Comparison of ENCODE assay signal across 1 cellular context in the genomic region with DNA sequence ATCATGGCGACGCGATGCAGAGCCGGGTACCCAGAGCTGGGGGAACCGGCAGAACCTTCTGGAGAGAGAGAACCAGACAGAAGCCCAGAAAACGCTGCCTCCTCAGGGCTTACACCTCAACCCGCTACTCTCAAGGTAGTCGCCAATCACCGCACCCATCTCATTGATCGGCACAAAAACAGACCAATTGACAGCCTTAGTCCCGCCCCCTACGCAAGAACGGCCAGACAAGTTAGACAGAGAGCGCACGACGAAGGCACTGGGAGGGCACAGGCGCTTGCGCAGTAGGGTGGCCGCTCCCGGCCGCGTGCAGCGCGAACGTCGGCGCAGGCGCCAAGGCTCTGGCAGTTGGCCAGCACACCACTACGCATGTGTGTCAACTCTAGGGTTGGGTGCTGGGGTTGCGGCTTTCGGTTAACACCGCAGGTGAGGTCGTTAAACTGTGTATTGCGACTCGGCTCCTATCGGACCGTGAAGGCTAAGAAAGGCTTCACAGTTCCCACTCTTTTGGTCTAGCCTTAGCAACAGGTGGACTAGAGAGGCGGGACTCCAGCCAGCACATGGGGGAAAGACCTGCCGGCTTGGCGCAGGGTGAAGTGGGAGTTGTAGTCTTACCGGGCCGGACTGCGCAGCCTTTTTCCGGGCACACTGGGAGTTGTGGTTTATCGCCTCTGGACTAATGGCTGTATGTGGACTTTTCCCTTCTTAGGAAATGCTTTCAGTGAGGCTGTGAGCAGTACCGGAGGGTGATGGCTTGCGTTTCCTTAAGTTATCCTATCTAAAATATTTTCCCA.
TF ChIP-seq lines count a peak whose summit lies in the region.

A gene (minus strand): TSS at position 113 of the 794 bp plus-strand sequence. CDS start 108 bp downstream, at position 5.
A gene (plus strand): TSS at position 347 of the 794 bp plus-strand sequence. CDS start 1,232 bp downstream, outside the sequence.

TF ChIP-seq in HepG2, 621 proteins besides CTCF, POLR2A, EP300 and RAD21 (continued from another document and continues in another):
- TF ChIP-seq ZNF264 (CRISPR knock-in tag; IDR thresholded peaks at IDR 0.05) (no peak), PLRG1 (conservative IDR thresholded peaks at IDR 0.05) (no peak), SMARCC2 (IDR thresholded peaks at IDR 0.05) (no peak), ATF7 (IDR thresholded peaks at IDR 0.05) (no peak), ATF7 (CRISPR knock-in tag; IDR thresholded peaks at IDR 0.05) (no peak), ZNF788 (CRISPR knock-in tag; IDR thresholded peaks at IDR 0.05; ENCODE audit: borderline replicate concordance) (0 out of 2 replicates have a peak, but pooled peaks have one; percentile 54), MXD4 (CRISPR knock-in tag; IDR thresholded peaks at IDR 0.05) (peak; percentile 72), ZNF329 (CRISPR knock-in tag; IDR thresholded peaks at IDR 0.05; ENCODE audit: low read depth) (no peak), NRL (CRISPR knock-in tag; IDR thresholded peaks at IDR 0.05; ENCODE audit: borderline replicate concordance) (no peak; the same call in 1 of the 2 replicates), NBN (conservative IDR thresholded peaks at IDR 0.05) (no peak), BRD4 (CRISPR knock-in tag; IDR thresholded peaks at IDR 0.05) (no peak), ZNF660 (CRISPR knock-in tag; IDR thresholded peaks at IDR 0.05; ENCODE audit: borderline replicate concordance, low read depth) (0 out of 2 replicates have a peak, but pooled peaks have one; percentile 8), TBP (CRISPR knock-in tag; IDR thresholded peaks at IDR 0.05) (no peak), KAT7 (CRISPR knock-in tag; IDR thresholded peaks at IDR 0.05; ENCODE audit: borderline replicate concordance) (no peak; the same call in 1 of the 2 replicates), MBNL3 (CRISPR knock-in tag; conservative IDR thresholded peaks at IDR 0.05) (no peak), KAT8 (CRISPR knock-in tag; IDR thresholded peaks at IDR 0.05) (peak; percentile 73), HIVEP1 (CRISPR knock-in tag; IDR thresholded peaks at IDR 0.05) (no peak), ZNF614 (CRISPR knock-in tag; IDR thresholded peaks at IDR 0.05; ENCODE audit: borderline replicate concordance) (no peak; the same call in 1 of the 2 replicates), BCL6 (CRISPR knock-in tag; IDR thresholded peaks at IDR 0.05) (no peak), ZNF12 (CRISPR knock-in tag; IDR thresholded peaks at IDR 0.05) (no peak), ZNF383 (CRISPR knock-in tag; IDR thresholded peaks at IDR 0.05; ENCODE audit: borderline replicate concordance) (no peak)
- TF ChIP-seq, protein P1, sequence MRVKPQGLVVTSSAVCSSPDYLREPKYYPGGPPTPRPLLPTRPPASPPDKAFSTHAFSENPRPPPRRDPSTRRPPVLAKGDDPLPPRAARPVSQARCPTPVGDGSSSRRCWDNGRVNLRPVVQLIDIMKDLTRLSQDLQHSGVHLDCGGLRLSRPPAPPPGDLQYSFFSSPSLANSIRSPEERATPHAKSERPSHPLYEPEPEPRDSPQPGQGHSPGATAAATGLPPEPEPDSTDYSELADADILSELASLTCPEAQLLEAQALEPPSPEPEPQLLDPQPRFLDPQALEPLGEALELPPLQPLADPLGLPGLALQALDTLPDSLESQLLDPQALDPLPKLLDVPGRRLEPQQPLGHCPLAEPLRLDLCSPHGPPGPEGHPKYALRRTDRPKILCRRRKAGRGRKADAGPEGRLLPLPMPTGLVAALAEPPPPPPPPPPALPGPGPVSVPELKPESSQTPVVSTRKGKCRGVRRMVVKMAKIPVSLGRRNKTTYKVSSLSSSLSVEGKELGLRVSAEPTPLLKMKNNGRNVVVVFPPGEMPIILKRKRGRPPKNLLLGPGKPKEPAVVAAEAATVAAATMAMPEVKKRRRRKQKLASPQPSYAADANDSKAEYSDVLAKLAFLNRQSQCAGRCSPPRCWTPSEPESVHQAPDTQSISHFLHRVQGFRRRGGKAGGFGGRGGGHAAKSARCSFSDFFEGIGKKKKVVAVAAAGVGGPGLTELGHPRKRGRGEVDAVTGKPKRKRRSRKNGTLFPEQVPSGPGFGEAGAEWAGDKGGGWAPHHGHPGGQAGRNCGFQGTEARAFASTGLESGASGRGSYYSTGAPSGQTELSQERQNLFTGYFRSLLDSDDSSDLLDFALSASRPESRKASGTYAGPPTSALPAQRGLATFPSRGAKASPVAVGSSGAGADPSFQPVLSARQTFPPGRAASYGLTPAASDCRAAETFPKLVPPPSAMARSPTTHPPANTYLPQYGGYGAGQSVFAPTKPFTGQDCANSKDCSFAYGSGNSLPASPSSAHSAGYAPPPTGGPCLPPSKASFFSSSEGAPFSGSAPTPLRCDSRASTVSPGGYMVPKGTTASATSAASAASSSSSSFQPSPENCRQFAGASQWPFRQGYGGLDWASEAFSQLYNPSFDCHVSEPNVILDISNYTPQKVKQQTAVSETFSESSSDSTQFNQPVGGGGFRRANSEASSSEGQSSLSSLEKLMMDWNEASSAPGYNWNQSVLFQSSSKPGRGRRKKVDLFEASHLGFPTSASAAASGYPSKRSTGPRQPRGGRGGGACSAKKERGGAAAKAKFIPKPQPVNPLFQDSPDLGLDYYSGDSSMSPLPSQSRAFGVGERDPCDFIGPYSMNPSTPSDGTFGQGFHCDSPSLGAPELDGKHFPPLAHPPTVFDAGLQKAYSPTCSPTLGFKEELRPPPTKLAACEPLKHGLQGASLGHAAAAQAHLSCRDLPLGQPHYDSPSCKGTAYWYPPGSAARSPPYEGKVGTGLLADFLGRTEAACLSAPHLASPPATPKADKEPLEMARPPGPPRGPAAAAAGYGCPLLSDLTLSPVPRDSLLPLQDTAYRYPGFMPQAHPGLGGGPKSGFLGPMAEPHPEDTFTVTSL (CRISPR knock-in tag; IDR thresholded peaks at IDR 0.05; ENCODE audit: borderline replicate concordance) = no peak
- TF ChIP-seq, protein P2, sequence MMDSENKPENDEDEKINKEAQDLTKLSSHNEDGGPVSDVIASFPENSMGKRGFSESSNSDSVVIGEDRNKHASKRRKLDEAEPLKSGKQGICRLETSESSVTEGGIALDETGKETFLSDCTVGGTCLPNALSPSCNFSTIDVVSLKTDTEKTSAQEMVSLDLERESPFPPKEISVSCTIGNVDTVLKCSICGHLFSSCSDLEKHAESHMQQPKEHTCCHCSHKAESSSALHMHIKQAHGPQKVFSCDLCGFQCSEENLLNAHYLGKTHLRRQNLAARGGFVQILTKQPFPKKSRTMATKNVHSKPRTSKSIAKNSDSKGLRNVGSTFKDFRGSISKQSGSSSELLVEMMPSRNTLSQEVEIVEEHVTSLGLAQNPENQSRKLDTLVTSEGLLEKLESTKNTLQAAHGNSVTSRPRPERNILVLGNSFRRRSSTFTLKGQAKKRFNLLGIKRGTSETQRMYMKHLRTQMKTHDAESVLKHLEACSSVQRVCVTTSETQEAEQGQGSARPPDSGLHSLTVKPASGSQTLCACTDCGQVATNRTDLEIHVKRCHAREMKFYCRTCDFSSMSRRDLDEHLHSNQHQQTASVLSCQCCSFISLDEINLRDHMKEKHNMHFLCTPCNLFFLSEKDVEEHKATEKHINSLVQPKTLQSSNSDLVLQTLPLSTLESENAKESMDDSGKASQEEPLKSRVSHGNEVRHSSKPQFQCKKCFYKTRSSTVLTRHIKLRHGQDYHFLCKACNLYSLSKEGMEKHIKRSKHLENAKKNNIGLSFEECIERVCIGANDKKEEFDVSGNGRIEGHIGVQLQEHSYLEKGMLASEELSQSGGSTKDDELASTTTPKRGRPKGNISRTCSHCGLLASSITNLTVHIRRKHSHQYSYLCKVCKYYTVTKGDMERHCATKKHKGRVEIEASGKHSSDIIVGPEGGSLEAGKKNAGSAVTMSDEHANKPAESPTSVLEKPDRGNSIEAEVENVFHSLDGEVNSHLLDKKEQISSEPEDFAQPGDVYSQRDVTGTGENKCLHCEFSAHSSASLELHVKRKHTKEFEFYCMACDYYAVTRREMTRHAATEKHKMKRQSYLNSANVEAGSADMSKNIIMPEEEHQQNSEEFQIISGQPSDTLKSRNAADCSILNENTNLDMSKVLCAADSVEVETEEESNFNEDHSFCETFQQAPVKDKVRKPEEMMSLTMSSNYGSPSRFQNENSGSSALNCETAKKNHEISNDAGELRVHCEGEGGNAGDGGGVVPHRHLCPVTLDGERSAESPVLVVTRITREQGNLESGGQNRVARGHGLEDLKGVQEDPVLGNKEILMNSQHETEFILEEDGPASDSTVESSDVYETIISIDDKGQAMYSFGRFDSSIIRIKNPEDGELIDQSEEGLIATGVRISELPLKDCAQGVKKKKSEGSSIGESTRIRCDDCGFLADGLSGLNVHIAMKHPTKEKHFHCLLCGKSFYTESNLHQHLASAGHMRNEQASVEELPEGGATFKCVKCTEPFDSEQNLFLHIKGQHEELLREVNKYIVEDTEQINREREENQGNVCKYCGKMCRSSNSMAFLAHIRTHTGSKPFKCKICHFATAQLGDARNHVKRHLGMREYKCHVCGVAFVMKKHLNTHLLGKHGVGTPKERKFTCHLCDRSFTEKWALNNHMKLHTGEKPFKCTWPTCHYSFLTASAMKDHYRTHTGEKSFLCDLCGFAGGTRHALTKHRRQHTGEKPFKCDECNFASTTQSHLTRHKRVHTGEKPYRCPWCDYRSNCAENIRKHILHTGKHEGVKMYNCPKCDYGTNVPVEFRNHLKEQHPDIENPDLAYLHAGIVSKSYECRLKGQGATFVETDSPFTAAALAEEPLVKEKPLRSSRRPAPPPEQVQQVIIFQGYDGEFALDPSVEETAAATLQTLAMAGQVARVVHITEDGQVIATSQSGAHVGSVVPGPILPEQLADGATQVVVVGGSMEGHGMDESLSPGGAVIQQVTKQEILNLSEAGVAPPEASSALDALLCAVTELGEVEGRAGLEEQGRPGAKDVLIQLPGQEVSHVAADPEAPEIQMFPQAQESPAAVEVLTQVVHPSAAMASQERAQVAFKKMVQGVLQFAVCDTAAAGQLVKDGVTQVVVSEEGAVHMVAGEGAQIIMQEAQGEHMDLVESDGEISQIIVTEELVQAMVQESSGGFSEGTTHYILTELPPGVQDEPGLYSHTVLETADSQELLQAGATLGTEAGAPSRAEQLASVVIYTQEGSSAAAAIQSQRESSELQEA (CRISPR knock-in tag; IDR thresholded peaks at IDR 0.05; ENCODE audit: not compliant biosample characterization) = no peak
- TF ChIP-seq, protein P3, sequence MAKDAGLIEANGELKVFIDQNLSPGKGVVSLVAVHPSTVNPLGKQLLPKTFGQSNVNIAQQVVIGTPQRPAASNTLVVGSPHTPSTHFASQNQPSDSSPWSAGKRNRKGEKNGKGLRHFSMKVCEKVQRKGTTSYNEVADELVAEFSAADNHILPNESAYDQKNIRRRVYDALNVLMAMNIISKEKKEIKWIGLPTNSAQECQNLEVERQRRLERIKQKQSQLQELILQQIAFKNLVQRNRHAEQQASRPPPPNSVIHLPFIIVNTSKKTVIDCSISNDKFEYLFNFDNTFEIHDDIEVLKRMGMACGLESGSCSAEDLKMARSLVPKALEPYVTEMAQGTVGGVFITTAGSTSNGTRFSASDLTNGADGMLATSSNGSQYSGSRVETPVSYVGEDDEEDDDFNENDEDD (CRISPR knock-in tag; IDR thresholded peaks at IDR 0.05; ENCODE audit: borderline replicate concordance) = peak; percentile 80
- TF ChIP-seq, protein P4, sequence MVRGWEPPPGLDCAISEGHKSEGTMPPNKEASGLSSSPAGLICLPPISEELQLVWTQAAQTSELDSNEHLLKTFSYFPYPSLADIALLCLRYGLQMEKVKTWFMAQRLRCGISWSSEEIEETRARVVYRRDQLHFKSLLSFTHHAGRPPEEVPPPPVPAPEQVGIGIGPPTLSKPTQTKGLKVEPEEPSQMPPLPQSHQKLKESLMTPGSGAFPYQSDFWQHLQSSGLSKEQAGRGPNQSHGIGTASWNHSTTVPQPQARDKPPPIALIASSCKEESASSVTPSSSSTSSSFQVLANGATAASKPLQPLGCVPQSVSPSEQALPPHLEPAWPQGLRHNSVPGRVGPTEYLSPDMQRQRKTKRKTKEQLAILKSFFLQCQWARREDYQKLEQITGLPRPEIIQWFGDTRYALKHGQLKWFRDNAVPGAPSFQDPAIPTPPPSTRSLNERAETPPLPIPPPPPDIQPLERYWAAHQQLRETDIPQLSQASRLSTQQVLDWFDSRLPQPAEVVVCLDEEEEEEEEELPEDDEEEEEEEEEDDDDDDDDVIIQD (CRISPR knock-in tag; IDR thresholded peaks at IDR 0.05; ENCODE audit: low read depth) = no peak
- TF ChIP-seq, protein P5, sequence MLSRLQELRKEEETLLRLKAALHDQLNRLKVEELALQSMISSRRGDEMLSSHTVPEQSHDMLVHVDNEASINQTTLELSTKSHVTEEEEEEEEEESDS (CRISPR knock-in tag; IDR thresholded peaks at IDR 0.05; ENCODE audit: borderline replicate concordance) = no peak
- TF ChIP-seq, protein P6, sequence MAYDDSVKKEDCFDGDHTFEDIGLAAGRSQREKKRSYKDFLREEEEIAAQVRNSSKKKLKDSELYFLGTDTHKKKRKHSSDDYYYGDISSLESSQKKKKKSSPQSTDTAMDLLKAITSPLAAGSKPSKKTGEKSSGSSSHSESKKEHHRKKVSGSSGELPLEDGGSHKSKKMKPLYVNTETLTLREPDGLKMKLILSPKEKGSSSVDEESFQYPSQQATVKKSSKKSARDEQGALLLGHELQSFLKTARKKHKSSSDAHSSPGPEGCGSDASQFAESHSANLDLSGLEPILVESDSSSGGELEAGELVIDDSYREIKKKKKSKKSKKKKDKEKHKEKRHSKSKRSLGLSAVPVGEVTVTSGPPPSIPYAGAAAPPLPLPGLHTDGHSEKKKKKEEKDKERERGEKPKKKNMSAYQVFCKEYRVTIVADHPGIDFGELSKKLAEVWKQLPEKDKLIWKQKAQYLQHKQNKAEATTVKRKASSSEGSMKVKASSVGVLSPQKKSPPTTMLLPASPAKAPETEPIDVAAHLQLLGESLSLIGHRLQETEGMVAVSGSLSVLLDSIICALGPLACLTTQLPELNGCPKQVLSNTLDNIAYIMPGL (CRISPR knock-in tag; IDR thresholded peaks at IDR 0.05; ENCODE audit: borderline replicate concordance in 1 of 2, low read depth in 1 of 2) = peak in 1 of 2 experiments; percentile 48; a peak in 1 of 4 replicates
- TF ChIP-seq, protein P7, sequence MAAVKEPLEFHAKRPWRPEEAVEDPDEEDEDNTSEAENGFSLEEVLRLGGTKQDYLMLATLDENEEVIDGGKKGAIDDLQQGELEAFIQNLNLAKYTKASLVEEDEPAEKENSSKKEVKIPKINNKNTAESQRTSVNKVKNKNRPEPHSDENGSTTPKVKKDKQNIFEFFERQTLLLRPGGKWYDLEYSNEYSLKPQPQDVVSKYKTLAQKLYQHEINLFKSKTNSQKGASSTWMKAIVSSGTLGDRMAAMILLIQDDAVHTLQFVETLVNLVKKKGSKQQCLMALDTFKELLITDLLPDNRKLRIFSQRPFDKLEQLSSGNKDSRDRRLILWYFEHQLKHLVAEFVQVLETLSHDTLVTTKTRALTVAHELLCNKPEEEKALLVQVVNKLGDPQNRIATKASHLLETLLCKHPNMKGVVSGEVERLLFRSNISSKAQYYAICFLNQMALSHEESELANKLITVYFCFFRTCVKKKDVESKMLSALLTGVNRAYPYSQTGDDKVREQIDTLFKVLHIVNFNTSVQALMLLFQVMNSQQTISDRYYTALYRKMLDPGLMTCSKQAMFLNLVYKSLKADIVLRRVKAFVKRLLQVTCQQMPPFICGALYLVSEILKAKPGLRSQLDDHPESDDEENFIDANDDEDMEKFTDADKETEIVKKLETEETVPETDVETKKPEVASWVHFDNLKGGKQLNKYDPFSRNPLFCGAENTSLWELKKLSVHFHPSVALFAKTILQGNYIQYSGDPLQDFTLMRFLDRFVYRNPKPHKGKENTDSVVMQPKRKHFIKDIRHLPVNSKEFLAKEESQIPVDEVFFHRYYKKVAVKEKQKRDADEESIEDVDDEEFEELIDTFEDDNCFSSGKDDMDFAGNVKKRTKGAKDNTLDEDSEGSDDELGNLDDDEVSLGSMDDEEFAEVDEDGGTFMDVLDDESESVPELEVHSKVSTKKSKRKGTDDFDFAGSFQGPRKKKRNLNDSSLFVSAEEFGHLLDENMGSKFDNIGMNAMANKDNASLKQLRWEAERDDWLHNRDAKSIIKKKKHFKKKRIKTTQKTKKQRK (IDR thresholded peaks at IDR 0.05; ENCODE audit: low read length) = no peak
- TF ChIP-seq, protein P8, sequence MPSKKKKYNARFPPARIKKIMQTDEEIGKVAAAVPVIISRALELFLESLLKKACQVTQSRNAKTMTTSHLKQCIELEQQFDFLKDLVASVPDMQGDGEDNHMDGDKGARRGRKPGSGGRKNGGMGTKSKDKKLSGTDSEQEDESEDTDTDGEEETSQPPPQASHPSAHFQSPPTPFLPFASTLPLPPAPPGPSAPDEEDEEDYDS (CRISPR knock-in tag; IDR thresholded peaks at IDR 0.05) = peak; percentile 85
